Comparison of ENCODE assay signal across 22 cellular contexts in the genomic region with DNA sequence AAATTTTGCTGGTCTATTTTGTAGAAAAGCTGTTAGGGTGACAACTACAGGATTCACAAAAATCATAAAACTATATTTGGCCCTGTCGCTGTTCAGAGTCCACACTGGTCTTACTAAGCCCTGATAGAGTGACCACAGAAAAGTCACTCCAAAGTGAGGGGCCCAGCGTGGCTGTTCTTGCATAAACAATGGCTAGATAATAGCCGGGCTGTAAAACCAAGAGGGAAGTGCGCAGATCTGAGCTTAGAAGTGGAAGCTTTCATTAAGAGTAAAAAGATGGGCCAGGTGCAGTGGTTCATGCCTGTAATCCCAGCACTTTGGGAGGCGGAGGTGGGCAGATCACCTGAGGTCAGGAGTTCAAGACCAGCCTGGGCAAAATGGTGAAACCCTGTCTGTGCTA.
"Had no signal": no experiment of that assay in that cellular context is flagged by ENCODE, and none has a peak within 500 bp of the region (broad histone marks: within the 10 kb centered on the region; RNA-seq: fewer than 3 reads in every experiment).

No MANE protein-coding gene starts in this region.

- H3K36me3 ChIP-seq: neural progenitor cell, thoracic aorta, vagina had no signal

- H2AFZ ChIP-seq: neural progenitor cell had no signal

- H3K9me3 ChIP-seq: esophagus squamous epithelium, heart left ventricle, sigmoid colon, thoracic aorta, vagina had no signal

- H3K36me3 Mint-ChIP-seq: naive B cell had no signal

- H3K27me3 Mint-ChIP-seq: activated naive CD8-positive, alpha-beta T cell treated with anti-CD3 and anti-CD28 coated beads, Interleukin-2, amount 50 U/mL, for 24 hours; progenitor cell of endocrine pancreas; type B pancreatic cell had no signal

- H3K4me1 ChIP-seq: neural progenitor cell had no signal

- H3K4me1 Mint-ChIP-seq: WTC11 had no signal

- H3K27ac Mint-ChIP-seq: activated naive CD8-positive, alpha-beta T cell treated with anti-CD3 and anti-CD28 coated beads, Interleukin-2, amount 50 U/mL, for 24 hours; activated T-cell treated with anti-CD3 and anti-CD28 coated beads, Interleukin-2, amount 50 U/mL, for 72 hours; naive B cell; neural progenitor cell; type B pancreatic cell; WTC11 had no signal

- H3K27me3 ChIP-seq: esophagus squamous epithelium, heart left ventricle, neural progenitor cell, sigmoid colon, vagina had no signal

- ATAC-seq: activated naive CD8-positive, alpha-beta T cell treated with anti-CD3 and anti-CD28 coated beads, Interleukin-2, amount 50 U/mL, for 24 hours; activated T-cell treated with anti-CD3 and anti-CD28 coated beads, Interleukin-2, amount 50 U/mL, for 72 hours; heart left ventricle; left cardiac atrium; WTC11 had no signal

- H3K27ac ChIP-seq: coronary artery, esophagus squamous epithelium, heart left ventricle, neural progenitor cell, sigmoid colon, thoracic aorta, vagina had no signal

- H3K4me3 ChIP-seq: coronary artery, esophagus squamous epithelium, heart left ventricle, neural progenitor cell, sigmoid colon, thoracic aorta, vagina had no signal

- H3K4me2 ChIP-seq: neural progenitor cell had no signal

- H3K9me3 Mint-ChIP-seq: activated naive CD8-positive, alpha-beta T cell treated with anti-CD3 and anti-CD28 coated beads, Interleukin-2, amount 50 U/mL, for 24 hours; neural progenitor cell; type B pancreatic cell; WTC11 had no signal

- H3K4me3 Mint-ChIP-seq: activated naive CD8-positive, alpha-beta T cell treated with anti-CD3 and anti-CD28 coated beads, Interleukin-2, amount 50 U/mL, for 24 hours; activated T-cell treated with anti-CD3 and anti-CD28 coated beads, Interleukin-2, amount 50 U/mL, for 72 hours; naive B cell; neural progenitor cell; type B pancreatic cell; WTC11 had no signal

- DNase-seq: activated CD4-positive, alpha-beta T cell treated with anti-CD3 and anti-CD28 coated beads, Interleukin-2, amount 50 U/mL, for 48 hours; activated effector memory CD4-positive, alpha-beta T cell treated with Interleukin-2 at 50 U/mL for 16 hours; activated naive CD4-positive, alpha-beta T cell treated with anti-CD3 and anti-CD28 coated beads, Interleukin-2, amount 50 U/mL, for 16 hours; activated naive CD8-positive, alpha-beta T cell treated with anti-CD3 and anti-CD28 coated beads, Interleukin-2, amount 50 U/mL, for 24 hours; activated T-cell treated with anti-CD3 and anti-CD28 coated beads, Interleukin-2, amount 50 U/mL, for 72 hours; cerebellar nuclear complex; esophagus squamous epithelium; heart left ventricle; islet precursor cell; left cardiac atrium; naive B cell; retina; sigmoid colon; stimulated activated CD4-positive, alpha-beta T cell treated with anti-CD3 and anti-CD28 coated beads, Interleukin-2, amount 100 ng/mL, for 48 hours; stimulated activated naive CD4-positive, alpha-beta T cell had no signal
